ENCODE assay signal across 17 cellular contexts in genomic region chr15:33670567-33670966, GRCh38.
"Had no signal": no experiment of that assay in that cellular context is flagged by ENCODE, and none has a peak within 500 bp of the region (broad histone marks: within the 10 kb centered on the region; RNA-seq: fewer than 3 reads in every experiment).

No MANE protein-coding gene starts in this region.

- H3K4me1 Mint-ChIP-seq: naive thymus-derived CD8-positive, alpha-beta T cell; stimulated activated memory B cell treated with anti-CD40 and anti-IgM and Interleukin-4, amounts not matched to agents 10 μg/mL and 1 μg/mL and 100 μg/mL, for 72 hours had no signal

- DNase-seq: effector memory CD8-positive, alpha-beta T cell; gastrocnemius medialis; glutamatergic neuron; islet precursor cell; mammary epithelial cell; mucosa of descending colon; naive thymus-derived CD8-positive, alpha-beta T cell; spleen; stimulated activated CD4-positive, alpha-beta T cell treated with anti-CD3 and anti-CD28 coated beads, Interleukin-15, amount 100 ng/mL, for 24 hours; stimulated activated CD4-positive, alpha-beta T cell treated with anti-CD3 and anti-CD28 coated beads, Interleukin-1b, Interleukin-23, amount 100 ng/mL, for 48 hours; stimulated activated CD4-positive, alpha-beta T cell treated with anti-CD3 and anti-CD28 coated beads, Interleukin-4, amount 100 ng/mL, for 24 hours; tibial artery; upper lobe of right lung had no signal

- H3K9me3 Mint-ChIP-seq: effector memory CD8-positive, alpha-beta T cell; naive thymus-derived CD8-positive, alpha-beta T cell; stimulated activated memory B cell treated with anti-CD40 and anti-IgM and Interleukin-4, amounts not matched to agents 10 μg/mL and 1 μg/mL and 100 μg/mL, for 72 hours; stimulated activated naive CD8-positive, alpha-beta T cell treated with anti-CD3 and anti-CD28 coated beads, Interleukin-15, Interleukin-2, amounts not matched to agents 100 ng/mL and 50 ng/mL, for 24 hours had no signal

- H3K27ac Mint-ChIP-seq: effector memory CD8-positive, alpha-beta T cell; naive thymus-derived CD8-positive, alpha-beta T cell; stimulated activated memory B cell treated with anti-CD40 and anti-IgM and Interleukin-4, amounts not matched to agents 10 μg/mL and 1 μg/mL and 100 μg/mL, for 72 hours; stimulated activated naive CD8-positive, alpha-beta T cell treated with anti-CD3 and anti-CD28 coated beads, Interleukin-15, Interleukin-2, amounts not matched to agents 100 ng/mL and 50 ng/mL, for 24 hours had no signal

- ATAC-seq: effector memory CD8-positive, alpha-beta T cell; gastrocnemius medialis; left lobe of liver; mucosa of descending colon; naive thymus-derived CD8-positive, alpha-beta T cell; sciatic nerve; stimulated activated memory B cell treated with anti-CD40 and anti-IgM and Interleukin-4, amounts not matched to agents 10 μg/mL and 1 μg/mL and 100 μg/mL, for 72 hours; upper lobe of right lung had no signal

- H3K36me3 Mint-ChIP-seq: naive thymus-derived CD8-positive, alpha-beta T cell; stimulated activated memory B cell treated with anti-CD40 and anti-IgM and Interleukin-4, amounts not matched to agents 10 μg/mL and 1 μg/mL and 100 μg/mL, for 72 hours had no signal

- H3K4me3 Mint-ChIP-seq: effector memory CD8-positive, alpha-beta T cell; naive thymus-derived CD8-positive, alpha-beta T cell; stimulated activated memory B cell treated with anti-CD40 and anti-IgM and Interleukin-4, amounts not matched to agents 10 μg/mL and 1 μg/mL and 100 μg/mL, for 72 hours; stimulated activated naive CD8-positive, alpha-beta T cell treated with anti-CD3 and anti-CD28 coated beads, Interleukin-15, Interleukin-2, amounts not matched to agents 100 ng/mL and 50 ng/mL, for 24 hours had no signal
